In genomic region chr1:64933296-64934070, GRCh38 we compare ENCODE assay signal across 8 cellular contexts. TPM values are rescaled to one million over a fixed set of nuclear protein-coding genes. Genes with fewer than 3 reads are reported as not detected.
A peak's percentile ranks its signal among the peaks of the same experiment; 100 is the strongest.
DNase-seq lines count a peak whose midpoint lies in the region; ATAC-seq and TF ChIP-seq lines count a peak whose summit lies in the region.

No MANE protein-coding gene starts in this region.

- DNase-seq in activated T-cell treated with anti-CD3 and anti-CD28 coated beads, Interleukin-2, amount 50 U/mL, for 24 hours: no peak
- no peak for DNase-seq in activated T-cell treated with anti-CD3 and anti-CD28 coated beads, Interleukin-2, amount 50 U/mL, for 1 hour
- no peak for DNase-seq in activated naive CD8-positive, alpha-beta T cell treated with anti-CD3 and anti-CD28 coated beads, Interleukin-2, amount 10 ng/mL, durations not matched to agents 7 days and 5 days
- peak; percentile 82 for DNase-seq in right atrium auricular region (ENCODE audit: low spot score)
- no peak for DNase-seq in NCI-H510A treated with DMSO at 0.1 percent for 48 hours (lab: John Stamatoyannopoulos, UW)
- DNase-seq in cerebellar nuclear complex (lab: John Stamatoyannopoulos, UW): no peak

- no peaks in the 10 kb centered on the region for H3K36me3 ChIP-seq in right atrium auricular region
- H3K36me3 ChIP-seq in stomach smooth muscle (ENCODE audit: control insufficient read depth in 2 of 2, insufficient read depth in 2 of 2, low read length in 2 of 2): no peaks in the 10 kb centered on the region

- peaks cover 9% of the 10 kb centered on the region for H3K9me3 Mint-ChIP-seq in activated T-cell treated with anti-CD3 and anti-CD28 coated beads, Interleukin-2, amount 50 U/mL, for 24 hours
- peaks cover 1% of the 10 kb centered on the region for H3K9me3 Mint-ChIP-seq in activated naive CD8-positive, alpha-beta T cell treated with anti-CD3 and anti-CD28 coated beads, Interleukin-2, amount 10 ng/mL, durations not matched to agents 7 days and 5 days

- H3K9ac ChIP-seq in stomach smooth muscle (ENCODE audit: low read length in 2 of 2): no peak overlapping the region

- H3K4me1 ChIP-seq in right atrium auricular region (peaks cover 0 to 48% of the 10 kb centered on the region in 2 donors), stomach smooth muscle (ENCODE audit: control insufficient read depth, insufficient read depth, low read length) (peaks cover 12% of the 10 kb centered on the region)

- no peak for TF ChIP-seq CTCF in right atrium auricular region (IDR thresholded peaks at IDR 0.05)

- peaks cover 29% of the 10 kb centered on the region for H3K36me3 Mint-ChIP-seq in activated T-cell treated with anti-CD3 and anti-CD28 coated beads, Interleukin-2, amount 50 U/mL, for 24 hours (ENCODE audit: low read depth)
- H3K36me3 Mint-ChIP-seq in activated naive CD8-positive, alpha-beta T cell treated with anti-CD3 and anti-CD28 coated beads, Interleukin-2, amount 10 ng/mL, durations not matched to agents 7 days and 5 days: peaks cover 31% of the 10 kb centered on the region

- H3K9me3 ChIP-seq in right atrium auricular region: no peaks in the 10 kb centered on the region
- H3K9me3 ChIP-seq in stomach smooth muscle (ENCODE audit: control insufficient read depth in 2 of 2, low read length in 2 of 2): no peaks in the 10 kb centered on the region

- peak overlapping the region; percentile 45 for H3K4me3 Mint-ChIP-seq in activated T-cell treated with anti-CD3 and anti-CD28 coated beads, Interleukin-2, amount 50 U/mL, for 24 hours
- H3K4me3 Mint-ChIP-seq in activated naive CD8-positive, alpha-beta T cell treated with anti-CD3 and anti-CD28 coated beads, Interleukin-2, amount 10 ng/mL, durations not matched to agents 7 days and 5 days: peak overlapping the region; percentile 1

- peak overlapping the region in 1 of 2 donors; percentile 6 for H3K4me3 ChIP-seq in right atrium auricular region
- H3K4me3 ChIP-seq in stomach smooth muscle (ENCODE audit: low read length in 2 of 2): peak overlapping the region in 1 of 2 donors; percentile 40

- H3K27ac Mint-ChIP-seq in activated T-cell treated with anti-CD3 and anti-CD28 coated beads, Interleukin-2, amount 50 U/mL, for 24 hours: peak overlapping the region; percentile 74
- H3K27ac Mint-ChIP-seq in activated naive CD8-positive, alpha-beta T cell treated with anti-CD3 and anti-CD28 coated beads, Interleukin-2, amount 10 ng/mL, durations not matched to agents 7 days and 5 days: no peak overlapping the region

- H3K27me3 Mint-ChIP-seq in activated T-cell treated with anti-CD3 and anti-CD28 coated beads, Interleukin-2, amount 50 U/mL, for 24 hours: no peaks in the 10 kb centered on the region
- H3K27me3 Mint-ChIP-seq in activated naive CD8-positive, alpha-beta T cell treated with anti-CD3 and anti-CD28 coated beads, Interleukin-2, amount 10 ng/mL, durations not matched to agents 7 days and 5 days: no peaks in the 10 kb centered on the region

- H3K27ac ChIP-seq in right atrium auricular region: peak overlapping the region; percentile 74 to 83
- peak overlapping the region; percentile 43 for H3K27ac ChIP-seq in stomach smooth muscle (ENCODE audit: low read length)

- POLR2A ChIA-PET in activated naive CD8-positive, alpha-beta T cell treated with anti-CD3 and anti-CD28 coated beads, Interleukin-2, amount 10 ng/mL, durations not matched to agents 7 days and 5 days (lab: Charles Lee): no interaction called here

- H3K27me3 ChIP-seq in right atrium auricular region (no peaks in the 10 kb centered on the region), stomach smooth muscle (ENCODE audit: control insufficient read depth in 1 of 2, insufficient read depth in 2 of 2, low read length in 2 of 2) (no peaks in the 10 kb centered on the region)

- no peak for ATAC-seq in activated naive CD8-positive, alpha-beta T cell treated with anti-CD3 and anti-CD28 coated beads, Interleukin-2, amount 10 ng/mL, durations not matched to agents 7 days and 5 days (ENCODE audit: low read depth)
- no peak for ATAC-seq in HG03095 (IDR thresholded peaks at IDR 0.05; ENCODE audit: unreplicated experiment)

- peaks cover 83% of the 10 kb centered on the region for H3K4me1 Mint-ChIP-seq in activated T-cell treated with anti-CD3 and anti-CD28 coated beads, Interleukin-2, amount 50 U/mL, for 24 hours (ENCODE audit: low read depth)
- H3K4me1 Mint-ChIP-seq in activated naive CD8-positive, alpha-beta T cell treated with anti-CD3 and anti-CD28 coated beads, Interleukin-2, amount 10 ng/mL, durations not matched to agents 7 days and 5 days: peaks cover 35% of the 10 kb centered on the region

RNA-seq across cellular contexts. Expression of gene JAK1, which starts 32.9 kb away (rescaled TPM):
- total RNA-seq in activated naive CD8-positive, alpha-beta T cell treated with anti-CD3 and anti-CD28 coated beads, Interleukin-2, amount 10 ng/mL, durations not matched to agents 7 days and 5 days: 100 to 1,000 TPM; 213 to 236 TPM
- total RNA-seq in right atrium auricular region: 100 to 1,000 TPM in 1 of 2 donors, 10 to 100 TPM in 1; 90.3 to 122 TPM
